ENCODE assay signal across 15 cellular contexts in the genomic region with DNA sequence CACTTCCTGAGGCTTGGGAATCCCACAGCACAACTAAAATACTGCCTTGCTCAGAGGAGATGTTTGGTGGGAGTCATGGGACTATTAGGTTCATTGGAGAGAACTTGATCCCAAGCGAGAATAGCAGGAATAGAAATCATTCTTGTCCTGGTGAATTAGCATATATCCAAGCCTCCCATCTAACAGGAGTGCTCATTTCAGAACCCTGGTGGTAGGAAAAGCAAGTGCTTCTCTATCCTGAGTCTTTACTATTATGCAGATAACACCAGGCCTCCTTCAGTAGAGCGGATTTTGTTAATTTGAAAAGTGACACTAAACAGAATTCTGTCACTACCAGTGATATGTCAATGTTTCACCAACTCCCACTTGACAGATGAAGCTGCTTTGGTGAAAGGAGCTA.
"Had no signal": no experiment of that assay in that cellular context is flagged by ENCODE, and none has a peak within 500 bp of the region (broad histone marks: within the 10 kb centered on the region; RNA-seq: fewer than 3 reads in every experiment).

No MANE protein-coding gene starts in this region.

- H3K27ac ChIP-seq: coronary artery, esophagus muscularis mucosa, sigmoid colon, tibial artery, uterus had no signal

- H3K36me3 Mint-ChIP-seq: stimulated activated memory B cell treated with anti-CD40 and anti-IgM and Interleukin-4, amounts not matched to agents 10 μg/mL and 1 μg/mL and 100 μg/mL, for 72 hours had no signal

- ATAC-seq: activated CD4-positive, CD25-positive, alpha-beta regulatory T cell treated with anti-CD3 and anti-CD28 coated beads, Interleukin-2, amount 50 U/mL, for 24 hours had no signal

- H3K4me3 ChIP-seq: coronary artery, esophagus muscularis mucosa, sigmoid colon, tibial artery, uterus had no signal

- DNase-seq: activated CD4-positive, alpha-beta T cell treated with anti-CD3 and anti-CD28 coated beads, Interleukin-2, amount 50 U/mL, for 4 hours; activated naive CD4-positive, alpha-beta T cell treated with Interleukin-2 at 50 U/mL for 16 hours; activated T-cell treated with anti-CD3 and anti-CD28 coated beads for 4 hours; anterior cingulate cortex; caudate nucleus; hypothalamus; kidney glomerular epithelial cell; sigmoid colon; tibial artery; uterus had no signal

- H3K9me3 ChIP-seq: esophagus muscularis mucosa, sigmoid colon, tibial artery, uterus had no signal

- H3K4me1 Mint-ChIP-seq: stimulated activated memory B cell treated with anti-CD40 and anti-IgM and Interleukin-4, amounts not matched to agents 10 μg/mL and 1 μg/mL and 100 μg/mL, for 72 hours had no signal

- H3K27ac Mint-ChIP-seq: nephron; stimulated activated memory B cell treated with anti-CD40 and anti-IgM and Interleukin-4, amounts not matched to agents 10 μg/mL and 1 μg/mL and 100 μg/mL, for 72 hours had no signal

- H3K4me3 Mint-ChIP-seq: nephron; stimulated activated memory B cell treated with anti-CD40 and anti-IgM and Interleukin-4, amounts not matched to agents 10 μg/mL and 1 μg/mL and 100 μg/mL, for 72 hours had no signal

- H3K27me3 ChIP-seq: uterus had no signal

- H3K4me1 ChIP-seq: esophagus muscularis mucosa, sigmoid colon, tibial artery, uterus had no signal

- H3K36me3 ChIP-seq: esophagus muscularis mucosa, sigmoid colon, tibial artery, uterus had no signal

- H3K9me3 Mint-ChIP-seq: nephron; stimulated activated memory B cell treated with anti-CD40 and anti-IgM and Interleukin-4, amounts not matched to agents 10 μg/mL and 1 μg/mL and 100 μg/mL, for 72 hours had no signal
